In the genomic region with DNA sequence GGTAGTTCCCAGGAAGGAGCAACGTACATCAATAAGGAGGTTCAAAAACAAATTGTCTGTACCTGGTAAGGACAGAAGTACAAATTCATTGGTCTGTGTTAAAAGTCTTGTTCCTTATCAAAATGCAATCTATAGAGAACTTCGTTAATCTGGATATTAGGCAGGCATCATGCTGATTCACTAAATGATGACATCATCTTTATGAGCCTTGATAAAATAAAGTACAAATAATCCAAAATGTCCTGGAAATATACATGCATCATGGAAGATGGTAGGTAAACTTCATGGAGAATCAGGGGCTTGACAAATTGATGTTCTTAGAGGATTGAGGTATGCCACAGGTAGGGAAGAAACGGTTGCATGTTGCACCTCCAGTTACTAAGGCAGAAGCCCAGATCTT, we compare ENCODE assay signal across 28 cellular contexts.
"Had no signal": no experiment of that assay in that cellular context is flagged by ENCODE, and none has a peak within 500 bp of the region (broad histone marks: within the 10 kb centered on the region; RNA-seq: fewer than 3 reads in every experiment).

No MANE protein-coding gene starts in this region.

- H3K27me3 ChIP-seq: colonic mucosa, esophagus muscularis mucosa, esophagus squamous epithelium, foreskin keratinocyte, gastrocnemius medialis, gastroesophageal sphincter, heart left ventricle, heart right ventricle had no signal

- DNase-seq: colonic mucosa; cortex of kidney; dermis blood vessel endothelial cell; dorsolateral prefrontal cortex; effector CD4-positive, alpha-beta T cell; effector CD8-positive, alpha-beta T cell; effector memory CD4-positive, alpha-beta T cell; effector memory CD8-positive, alpha-beta T cell; endodermal cell; erythroblast; esophagus squamous epithelium; foreskin fibroblast; foreskin keratinocyte; foreskin melanocyte; gastrocnemius medialis; glutamatergic neuron; head of caudate nucleus; heart left ventricle; heart right ventricle had no signal

- ATAC-seq: effector memory CD8-positive, alpha-beta T cell; esophagus mucosa; foreskin keratinocyte; gastrocnemius medialis; gastroesophageal sphincter; heart left ventricle; heart right ventricle had no signal

- H3K27ac ChIP-seq: colonic mucosa, coronary artery, dorsolateral prefrontal cortex, epithelial cell of prostate, esophagus muscularis mucosa, esophagus squamous epithelium, foreskin keratinocyte, gastrocnemius medialis, gastroesophageal sphincter, heart left ventricle, heart right ventricle had no signal

- H3K36me3 ChIP-seq: colonic mucosa, esophagus muscularis mucosa, esophagus squamous epithelium, gastrocnemius medialis, gastroesophageal sphincter, heart left ventricle, heart right ventricle had no signal

- FAIRE-seq: colon, endometrium, endothelial cell of umbilical vein, frontal cortex had no signal

- H3K4me3 ChIP-seq: colonic mucosa, coronary artery, dorsolateral prefrontal cortex, esophagus muscularis mucosa, esophagus squamous epithelium, gastrocnemius medialis, gastroesophageal sphincter, heart left ventricle, heart right ventricle had no signal

- H3K9me3 ChIP-seq: colonic mucosa, esophagus muscularis mucosa, esophagus squamous epithelium, gastrocnemius medialis, gastroesophageal sphincter had no signal

- H3K4me1 ChIP-seq: colonic mucosa, esophagus muscularis mucosa, esophagus squamous epithelium, foreskin keratinocyte, gastrocnemius medialis, gastroesophageal sphincter, heart left ventricle, heart right ventricle had no signal
